Comparison of ENCODE assay signal across 8 cellular contexts in genomic region chr2:176554107-176555048, GRCh38.
DNase-seq lines count a peak whose midpoint lies in the region; ATAC-seq and TF ChIP-seq lines count a peak whose summit lies in the region.

No MANE protein-coding gene starts in this region.

- DNase-seq in DMS114 treated with DMSO at 0.1 percent for 48 hours (lab: John Stamatoyannopoulos, UW; ENCODE audit: unreplicated experiment) (peak; percentile 31), NCI-H460 (ENCODE audit: extremely low read depth, low read depth) (peak; percentile 52), thyroid gland (peak; percentile 8 to 22)
- DNase-seq in activated CD8-positive, alpha-beta memory T cell treated with anti-CD3 and anti-CD28 coated beads, Interleukin-2, amount 50 U/mL, for 48 hours = peak; percentile 50

- H3K27ac ChIP-seq in esophagus (ENCODE audit: low read depth in 2 of 2, low read length in 1 of 2) (peak overlapping the region; percentile 3 to 56), thyroid gland (peak overlapping the region in 2 of 3 donors; percentile 26 to 57)

- no peaks in the 10 kb centered on the region for H3K9me3 ChIP-seq in esophagus (ENCODE audit: control insufficient read depth in 2 of 2, insufficient read depth in 1 of 2, low read depth in 1 of 2, low read length in 1 of 2)
- H3K9me3 ChIP-seq in mucosa of stomach (ENCODE audit: control insufficient read depth, low read length) = no peaks in the 10 kb centered on the region
- no peaks in the 10 kb centered on the region for H3K9me3 ChIP-seq in thyroid gland

- peak; percentile 56 to 90 (median 75) for TF ChIP-seq CTCF in thyroid gland (IDR thresholded peaks at IDR 0.05)

- ATAC-seq in HG02885 (IDR thresholded peaks at IDR 0.05; ENCODE audit: poor library complexity, unreplicated experiment) (peak; percentile 57), HG03139 (IDR thresholded peaks at IDR 0.05; ENCODE audit: unreplicated experiment) (no peak)

- peaks cover 0 to 2% of the 10 kb centered on the region in 2 donors for H3K27me3 ChIP-seq in esophagus (ENCODE audit: control insufficient read depth in 1 of 2, insufficient read depth in 2 of 2, low read length in 2 of 2)
- peaks cover 20% of the 10 kb centered on the region for H3K27me3 ChIP-seq in mucosa of stomach (ENCODE audit: control insufficient read depth, insufficient read depth, low read length)
- H3K27me3 ChIP-seq in thyroid gland = no peaks in the 10 kb centered on the region

- intact Hi-C loops in thyroid gland (cut with DNase I) = loop anchor here (5.0 kb wide), 2 partner anchors 412 to 427 kb away; partner anchors contain the start of gene HOXD8

- H3K36me3 ChIP-seq in esophagus (ENCODE audit: control insufficient read depth in 2 of 2, insufficient read depth in 2 of 2, low read length in 1 of 2) = no peaks in the 10 kb centered on the region
- no peaks in the 10 kb centered on the region for H3K36me3 ChIP-seq in mucosa of stomach (ENCODE audit: control insufficient read depth, insufficient read depth, low read length)
- no peaks in the 10 kb centered on the region for H3K36me3 ChIP-seq in thyroid gland

- peak overlapping the region; percentile 64 for H3K9ac ChIP-seq in mucosa of stomach (ENCODE audit: low read length)

- TF ChIP-seq POLR2A in thyroid gland (IDR thresholded peaks at IDR 0.05) = no peak

- no peaks in the 10 kb centered on the region for H3K4me1 ChIP-seq in esophagus (ENCODE audit: control insufficient read depth in 2 of 2, insufficient read depth in 2 of 2, low read length in 1 of 2)
- peaks cover 9% of the 10 kb centered on the region for H3K4me1 ChIP-seq in mucosa of stomach (ENCODE audit: control insufficient read depth, insufficient read depth, low read length)
- peaks cover 0 to 5% of the 10 kb centered on the region in 2 donors for H3K4me1 ChIP-seq in thyroid gland

- H3K4me3 ChIP-seq in esophagus (ENCODE audit: low read depth in 1 of 2, low read length in 2 of 2) = peak overlapping the region; percentile 20 to 55
- H3K4me3 ChIP-seq in mucosa of stomach (ENCODE audit: low read length) = peak overlapping the region; percentile 87
- H3K4me3 ChIP-seq in thyroid gland (replicated peaks in 1 of 3) = peak overlapping the region in 2 of 3 donors; percentile 2 to 23

- 9 to 10% methylated on average over 17 of the region's 17 CpGs for WGBS in esophagus, 2 donors
- WGBS in thyroid gland, 2 donors = 11 to 13% methylated on average over 17 of the region's 17 CpGs

Comparison
In these comparisons a context has a peak if more than half of its experiments do, and no peak if none do; other contexts are left out.
1. H3K4me3 ChIP-seq: peak in every context shown above with its lines; median percentile 87 in mucosa of stomach; 38 in esophagus; 12 in thyroid gland.